11 cellular contexts compared by ENCODE assay signal in genomic region chr7:82410461-82410860, GRCh38.
DNase-seq lines count a peak whose midpoint lies in the region.
"Had no signal": no experiment of that assay in that cellular context is flagged by ENCODE, and none has a peak within 500 bp of the region (broad histone marks: within the 10 kb centered on the region; RNA-seq: fewer than 3 reads in every experiment).

No MANE protein-coding gene starts in this region.

- DNase-seq in NCI-H1694 treated with DMSO at 0.1 percent for 48 hours (lab: John Stamatoyannopoulos, UW) (peak; percentile 16), NCI-H1694 (lab: John Stamatoyannopoulos, UW) (no peak), amygdala (lab: John Stamatoyannopoulos, UW) (peak in 31 of 56 donors; percentile 1 to 61 (median 7)), inferior parietal cortex (ENCODE audit: extremely low spot score) (peak; percentile 66), superior temporal gyrus (ENCODE audit: extremely low spot score) (peak; percentile 71), GOT3 (lab: John Stamatoyannopoulos, UW) (no peak)
- DNase-seq in activated T-cell treated with anti-CD3 and anti-CD28 coated beads, Interleukin-2, amount 50 U/mL, for 48 hours, result no peak
- DNase-seq in stimulated activated CD4-positive, alpha-beta T cell treated with anti-CD3 and anti-CD28 coated beads, Interleukin-1b, Interleukin-23, amount 100 ng/mL, for 48 hours, result no peak
- DNase-seq: 8988T, cerebellar nuclear complex, NCI-H1092 had no signal

Comparison
In these comparisons a context has a peak if more than half of its experiments do, and no peak if none do; other contexts are left out.
1. DNase-seq: peak in NCI-H1694 treated with DMSO at 0.1 percent for 48 hours (single experiment), amygdala (31 of 56), inferior parietal cortex (single experiment) and superior temporal gyrus (single experiment); none in NCI-H1694 (single experiment), activated T-cell treated with anti-CD3 and anti-CD28 coated beads, Interleukin-2, amount 50 U/mL, for 48 hours (0 of 2), GOT3 (single experiment) and stimulated activated CD4-positive, alpha-beta T cell treated with anti-CD3 and anti-CD28 coated beads, Interleukin-1b, Interleukin-23, amount 100 ng/mL, for 48 hours (single experiment).